ENCODE assay signal across 19 cellular contexts in genomic region chr1:36355811-36356210, GRCh38. TPM values are rescaled to one million over a fixed set of nuclear protein-coding genes. Genes with fewer than 3 reads are reported as not detected.
DNase-seq lines count a peak whose midpoint lies in the region; ATAC-seq, FAIRE-seq and TF ChIP-seq lines count a peak whose summit lies in the region.
"Had no signal": no experiment of that assay in that cellular context is flagged by ENCODE, and none has a peak within 500 bp of the region (broad histone marks: within the 10 kb centered on the region; RNA-seq: fewer than 3 reads in every experiment).

No MANE protein-coding gene starts in this region.

- no peak overlapping the region; the same call in 1 of the 2 replicates for H2BK5ac ChIP-seq in H1 (ENCODE audit: low read depth, low read length)

- H3K23me2 ChIP-seq in H1 (ENCODE audit: low read depth, low read length) = no peaks in the 10 kb centered on the region

- ATAC-seq in activated CD8-positive, alpha-beta T cell treated with anti-CD3 and anti-CD28 coated beads, Interleukin-2, amount 10 ng/mL, durations not matched to agents 7 days and 5 days = no peak
- ATAC-seq in activated CD8-positive, alpha-beta T cell treated with anti-CD3 and anti-CD28 coated beads for 36 hours = no peak
- no peak for ATAC-seq in stimulated activated effector memory CD8-positive, alpha-beta T cell treated with anti-CD3 and anti-CD28 coated beads, Interleukin-12 subunit alpha, Interleukin-12 subunit beta, amount 100 ng/mL, for 72 hours
- no peak for ATAC-seq in HG02885 (IDR thresholded peaks at IDR 0.05; ENCODE audit: poor library complexity, unreplicated experiment)

- no peak for TF ChIP-seq POLR2A in H1 (IDR thresholded peaks at IDR 0.05; ENCODE audit: control extremely low read depth in 1 of 2, low read depth in 2 of 2, low read length in 2 of 2)

- CTCF ChIA-PET in activated CD8-positive, alpha-beta T cell treated with anti-CD3 and anti-CD28 coated beads, Interleukin-2, amount 10 ng/mL, durations not matched to agents 7 days and 5 days (lab: Charles Lee) = interaction anchor here (2.0 to 9.6 kb wide), 2 partner anchors 12 to 13 kb away, joined by 5 to 82 read pairs; no protein-coding TSS in a partner anchor
- CTCF ChIA-PET in activated CD8-positive, alpha-beta T cell treated with anti-CD3 and anti-CD28 coated beads for 36 hours (lab: Charles Lee) = interaction anchor here (1.8 to 13.0 kb wide), 2 partner anchors 12 to 13 kb away, joined by 8 to 102 read pairs; no protein-coding TSS in a partner anchor
- CTCF ChIA-PET in H1 (lab: Charles Lee; ENCODE audit: partially characterized antibody) = interaction anchor here (0.9 to 13.3 kb wide), 6 partner anchors 8 to 66 kb away, joined by 3 to 150 read pairs (median 6); no protein-coding TSS in a partner anchor

- no peak overlapping the region for H3K4me2 ChIP-seq in H1 (ENCODE audit: insufficient read depth in 1 of 2, low read depth in 2 of 2, low read length in 2 of 2)

- H3K27ac Mint-ChIP-seq in activated CD8-positive, alpha-beta T cell treated with anti-CD3 and anti-CD28 coated beads, Interleukin-2, amount 10 ng/mL, durations not matched to agents 7 days and 5 days = peak overlapping the region; percentile 42
- no peak overlapping the region for H3K27ac Mint-ChIP-seq in activated CD8-positive, alpha-beta T cell treated with anti-CD3 and anti-CD28 coated beads for 36 hours
- peak overlapping the region; percentile 54 for H3K27ac Mint-ChIP-seq in stimulated activated effector memory CD8-positive, alpha-beta T cell treated with anti-CD3 and anti-CD28 coated beads, Interleukin-12 subunit alpha, Interleukin-12 subunit beta, amount 100 ng/mL, for 72 hours

- no peak overlapping the region for H4K91ac ChIP-seq in H1 (replicated peaks; ENCODE audit: insufficient read length, low read length)

- FAIRE-seq in H1 (lab: Jason Lieb, UNC) = no peak
- FAIRE-seq: D721Med, GM12891, GM18507 had no signal

- no peak overlapping the region for H4K8ac ChIP-seq in H1 (ENCODE audit: extremely low read depth, insufficient read depth, low read length)

- no peaks in the 10 kb centered on the region for H3K27me3 Mint-ChIP-seq in activated CD8-positive, alpha-beta T cell treated with anti-CD3 and anti-CD28 coated beads, Interleukin-2, amount 10 ng/mL, durations not matched to agents 7 days and 5 days (ENCODE audit: low read depth)
- H3K27me3 Mint-ChIP-seq in activated CD8-positive, alpha-beta T cell treated with anti-CD3 and anti-CD28 coated beads for 36 hours = no peaks in the 10 kb centered on the region

- no peak for TF ChIP-seq CTCF in activated CD8-positive, alpha-beta T cell treated with anti-CD3 and anti-CD28 coated beads for 36 hours (IDR thresholded peaks at IDR 0.05)
- TF ChIP-seq CTCF in H1 (IDR thresholded peaks at IDR 0.05; ENCODE audit: control extremely low read depth in 1 of 3, insufficient read depth in 1 of 3, low read depth in 1 of 3, low read length in 3 of 3) = peak in 1 of 3 experiments; percentile 9; a peak in 1 of 4 replicates

- H3K27me3 ChIP-seq in H1 (replicated peaks in 1 of 4; ENCODE audit: control insufficient read depth in 3 of 4, extremely low read depth in 1 of 4, insufficient read depth in 3 of 4, low read length in 3 of 4) = no peaks in the 10 kb centered on the region

- no peaks in the 10 kb centered on the region for H3K9me3 ChIP-seq in H1 (ENCODE audit: insufficient read depth in 2 of 2, low read depth in 1 of 2, low read length in 1 of 2)

- H3K4me3 Mint-ChIP-seq in activated CD8-positive, alpha-beta T cell treated with anti-CD3 and anti-CD28 coated beads, Interleukin-2, amount 10 ng/mL, durations not matched to agents 7 days and 5 days = no peak overlapping the region
- H3K4me3 Mint-ChIP-seq in activated CD8-positive, alpha-beta T cell treated with anti-CD3 and anti-CD28 coated beads for 36 hours = no peak overlapping the region
- no peak overlapping the region for H3K4me3 Mint-ChIP-seq in stimulated activated effector memory CD8-positive, alpha-beta T cell treated with anti-CD3 and anti-CD28 coated beads, Interleukin-12 subunit alpha, Interleukin-12 subunit beta, amount 100 ng/mL, for 72 hours
- H3K4me3 Mint-ChIP-seq: CD8-positive, alpha-beta memory T cell had no signal

- POLR2A ChIA-PET in activated CD8-positive, alpha-beta T cell treated with anti-CD3 and anti-CD28 coated beads, Interleukin-2, amount 10 ng/mL, durations not matched to agents 7 days and 5 days (lab: Charles Lee) = interaction anchor here (0.7 kb wide), 1 partner anchor 10 kb away, joined by 3 read pairs; no protein-coding TSS in a partner anchor
- POLR2A ChIA-PET in activated CD8-positive, alpha-beta T cell treated with anti-CD3 and anti-CD28 coated beads for 36 hours (lab: Charles Lee) = no interaction called here
- POLR2A ChIA-PET in H1 (lab: Charles Lee; ENCODE audit: partially characterized antibody) = interaction anchor here (1.0 kb wide), 1 partner anchor 33 kb away, joined by 3 read pairs; the partner anchor contains the start of gene EVA1B

- H3K9ac ChIP-seq in H1 (replicated peaks in 1 of 4; ENCODE audit: extremely low read depth in 1 of 4, low read depth in 3 of 4, low read length in 3 of 4) = no peak overlapping the region

- peaks cover 4 to 23% (median 12%) of the 10 kb centered on the region in 4 experiments; a peak in 6 of 8 replicates for H3K36me3 ChIP-seq in H1 (ENCODE audit: control insufficient read depth in 2 of 4, insufficient read depth in 4 of 4, low read length in 3 of 4)

- H3K79me2 ChIP-seq in H1 (ENCODE audit: control insufficient read depth in 1 of 2, insufficient read depth in 2 of 2, low read length in 2 of 2) = peaks cover 0 to 2% of the 10 kb centered on the region in 2 experiments; a peak in 1 of 4 replicates

- H3K4me1 Mint-ChIP-seq in activated CD8-positive, alpha-beta T cell treated with anti-CD3 and anti-CD28 coated beads, Interleukin-2, amount 10 ng/mL, durations not matched to agents 7 days and 5 days (ENCODE audit: low read depth) = peaks cover 20% of the 10 kb centered on the region
- peaks cover 19% of the 10 kb centered on the region for H3K4me1 Mint-ChIP-seq in activated CD8-positive, alpha-beta T cell treated with anti-CD3 and anti-CD28 coated beads for 36 hours (ENCODE audit: low read depth)
- peaks cover 22% of the 10 kb centered on the region for H3K4me1 Mint-ChIP-seq in stimulated activated effector memory CD8-positive, alpha-beta T cell treated with anti-CD3 and anti-CD28 coated beads, Interleukin-12 subunit alpha, Interleukin-12 subunit beta, amount 100 ng/mL, for 72 hours

- H3K4me3 ChIP-seq in H1 (ENCODE audit: extremely low read depth in 1 of 4, insufficient read depth in 2 of 4, low read depth in 3 of 4, low read length in 4 of 4) = no peak overlapping the region

- no peak overlapping the region for H3K14ac ChIP-seq in H1 (ENCODE audit: insufficient read length)

- no peak overlapping the region for H2AFZ ChIP-seq in H1 (ENCODE audit: low read length)

- no peak overlapping the region for H3K27ac ChIP-seq in H1 (ENCODE audit: low read depth, low read length)

- H3K36me3 Mint-ChIP-seq in activated CD8-positive, alpha-beta T cell treated with anti-CD3 and anti-CD28 coated beads, Interleukin-2, amount 10 ng/mL, durations not matched to agents 7 days and 5 days (ENCODE audit: low read depth) = peaks cover 66% of the 10 kb centered on the region
- peaks cover 25% of the 10 kb centered on the region for H3K36me3 Mint-ChIP-seq in activated CD8-positive, alpha-beta T cell treated with anti-CD3 and anti-CD28 coated beads for 36 hours (ENCODE audit: low read depth)
- H3K36me3 Mint-ChIP-seq in stimulated activated effector memory CD8-positive, alpha-beta T cell treated with anti-CD3 and anti-CD28 coated beads, Interleukin-12 subunit alpha, Interleukin-12 subunit beta, amount 100 ng/mL, for 72 hours = peaks cover 73% of the 10 kb centered on the region

- no peak overlapping the region for H3K4ac ChIP-seq in H1 (replicated peaks; ENCODE audit: insufficient read length, low read depth, low read length)

- 84% methylated on average over 4 of the region's 4 CpGs; no CpG with 5 or more reads in 1 of the 2 experiments for WGBS in H1 (ENCODE audit: extremely low coverage in 1 of 2, insufficient coverage in 1 of 2, insufficient read length in 1 of 2, insufficient replicate concordance in 2 of 2, low coverage in 1 of 2, low lambda C conversion rate in 2 of 2, missing lambda C conversion rate in 1 of 2), 2 experiments

- TF ChIP-seq RAD21 in H1 (IDR thresholded peaks at IDR 0.05 in 1 of 2, conservative IDR thresholded peaks at IDR 0.05 in 1 of 2; ENCODE audit: low read depth in 2 of 2, low read length in 2 of 2) = peak; percentile 14 to 25; a peak in 3 of 4 replicates

- no peak overlapping the region for H2BK20ac ChIP-seq in H1 (ENCODE audit: low read length)

- DNase-seq in activated CD8-positive, alpha-beta T cell treated with anti-CD3 and anti-CD28 coated beads, Interleukin-2, amount 10 ng/mL, durations not matched to agents 7 days and 5 days = no peak
- no peak for DNase-seq in activated CD8-positive, alpha-beta T cell treated with anti-CD3 and anti-CD28 coated beads for 36 hours
- no peak for DNase-seq in H1 (ENCODE audit: low read depth in 1 of 2, low spot score in 2 of 2)
- no peak for DNase-seq in stimulated activated effector memory CD8-positive, alpha-beta T cell treated with anti-CD3 and anti-CD28 coated beads, Interleukin-12 subunit alpha, Interleukin-12 subunit beta, amount 100 ng/mL, for 72 hours (ENCODE audit: low spot score in 2 of 2)
- no peak for DNase-seq in DMS114 treated with DMSO at 0.1 percent for 48 hours (lab: John Stamatoyannopoulos, UW; ENCODE audit: unreplicated experiment)
- DNase-seq: CD8-positive, alpha-beta memory T cell; GF-D8; KG1; NCI-H1436; NCI-H2029; NCI-H2171; NCI-H446 treated with DMSO at 0.1 percent for 48 hours; NK-92 treated with Interleukin-12 subunit alpha and Interleukin-12 subunit beta, amount 100 ng/mL, for 24 hours; SHP77 had no signal

- peaks cover 4 to 5% of the 10 kb centered on the region in 2 experiments for H4K20me1 ChIP-seq in H1 (replicated peaks in 1 of 2; ENCODE audit: control insufficient read depth in 1 of 2, insufficient read depth in 2 of 2, low read length in 2 of 2)

- H3K4me1 ChIP-seq in H1 (replicated peaks in 1 of 4; ENCODE audit: control insufficient read depth in 3 of 4, insufficient read depth in 4 of 4, low read length in 3 of 4) = peaks cover 0 to 6% (median 0%) of the 10 kb centered on the region in 4 experiments; a peak in 1 of 7 replicates

- no peak for TF ChIP-seq EP300 in H1 (IDR thresholded peaks at IDR 0.05; ENCODE audit: borderline replicate concordance in 1 of 2, low read depth in 2 of 2, low read length in 2 of 2)

- intact Hi-C loops in activated CD8-positive, alpha-beta T cell treated with anti-CD3 and anti-CD28 coated beads for 36 hours (cut with micrococcal nuclease) = no loop called here

- H3K18ac ChIP-seq in H1 (ENCODE audit: extremely low read depth, low read length) = no peak overlapping the region

- no peak overlapping the region for H4K5ac ChIP-seq in H1 (ENCODE audit: insufficient read length, low read depth, low read length)

- no peak overlapping the region for H2AK5ac ChIP-seq in H1 (ENCODE audit: low read depth, low read length)

- no peak overlapping the region for H3K56ac ChIP-seq in H1 (replicated peaks; ENCODE audit: insufficient read length, low read depth, low read length)

- H2BK12ac ChIP-seq in H1 (ENCODE audit: low read depth, low read length) = no peak overlapping the region

- no peaks in the 10 kb centered on the region; the same call in none of the 2 replicates for H3K79me1 ChIP-seq in H1 (ENCODE audit: low read depth, low read length)

- H3K9me3 Mint-ChIP-seq in activated CD8-positive, alpha-beta T cell treated with anti-CD3 and anti-CD28 coated beads, Interleukin-2, amount 10 ng/mL, durations not matched to agents 7 days and 5 days (ENCODE audit: insufficient read depth) = no peaks in the 10 kb centered on the region
- no peaks in the 10 kb centered on the region for H3K9me3 Mint-ChIP-seq in activated CD8-positive, alpha-beta T cell treated with anti-CD3 and anti-CD28 coated beads for 36 hours
- no peaks in the 10 kb centered on the region for H3K9me3 Mint-ChIP-seq in stimulated activated effector memory CD8-positive, alpha-beta T cell treated with anti-CD3 and anti-CD28 coated beads, Interleukin-12 subunit alpha, Interleukin-12 subunit beta, amount 100 ng/mL, for 72 hours
- H3K9me3 Mint-ChIP-seq: CD8-positive, alpha-beta memory T cell had no signal

- no peak overlapping the region for H3K23ac ChIP-seq in H1 (ENCODE audit: insufficient read length)

- no peak overlapping the region for H2BK120ac ChIP-seq in H1 (replicated peaks; ENCODE audit: low read depth, low read length)

- H2BK15ac ChIP-seq in H1 (ENCODE audit: low read length) = no peak overlapping the region

RNA-seq across cellular contexts. Expression of gene STK40, which starts 29.9 kb away (rescaled TPM):
- 10 to 100 TPM; 69.7 to 72.4 TPM for total RNA-seq in activated CD8-positive, alpha-beta T cell treated with anti-CD3 and anti-CD28 coated beads, Interleukin-2, amount 10 ng/mL, durations not matched to agents 7 days and 5 days
- total RNA-seq in activated CD8-positive, alpha-beta T cell treated with anti-CD3 and anti-CD28 coated beads for 36 hours = 10 to 100 TPM; 41.2 to 44.4 TPM
- total RNA-seq in H1 (2021; fragmentation: NEBNext Ultra II Directional; extraction: Animal tissue kit (Norgen Biotek cat#: 25700)) = 25.3 and 28.6 TPM in 2 replicates
- polyA plus RNA-seq in H1 (2011; rRNA removed) = 13.6 and 18.4 TPM in 2 replicates
- polyA plus RNA-seq in H1 (2011; cell fraction: cytosol; rRNA removed) = 13.7 TPM
- 21.5 TPM for polyA plus RNA-seq in H1 (2011; cell fraction: nucleus; rRNA removed)
- polyA plus RNA-seq in H1 (2012, experiment 1 of 2) = 13.3 to 18.6 TPM (median 17.3 TPM) in 4 replicates
- polyA plus RNA-seq in H1 (2012, experiment 2 of 2) = 17.6 TPM
- 16.9 TPM for polyA plus RNA-seq in H1 (2013, experiment 1 of 2)
- polyA plus RNA-seq in H1 (2013, experiment 2 of 2) = 16.6 TPM
- polyA minus RNA-seq in H1 (2011; rRNA and poly(A)+ RNA removed) = 16.3 and 18.9 TPM in 2 replicates
- 9.5 TPM for polyA minus RNA-seq in H1 (2011; cell fraction: cytosol; rRNA and poly(A)+ RNA removed)
- 5.5 TPM for polyA minus RNA-seq in H1 (2011; cell fraction: nucleus; rRNA and poly(A)+ RNA removed)

RNA-seq across cellular contexts. Expression of gene EVA1B, which starts 32.4 kb away (rescaled TPM):
- 10 to 100 TPM; 12.3 to 13.3 TPM for total RNA-seq in activated CD8-positive, alpha-beta T cell treated with anti-CD3 and anti-CD28 coated beads, Interleukin-2, amount 10 ng/mL, durations not matched to agents 7 days and 5 days
- 1 to 10 TPM; 5.8 to 6.5 TPM for total RNA-seq in activated CD8-positive, alpha-beta T cell treated with anti-CD3 and anti-CD28 coated beads for 36 hours
- total RNA-seq in H1 (2021; fragmentation: NEBNext Ultra II Directional; extraction: Animal tissue kit (Norgen Biotek cat#: 25700)) = 10.0 and 10.3 TPM in 2 replicates
- 19.9 and 23.8 TPM in 2 replicates for polyA plus RNA-seq in H1 (2011; rRNA removed)
- polyA plus RNA-seq in H1 (2011; cell fraction: cytosol; rRNA removed) = 13.1 TPM
- polyA plus RNA-seq in H1 (2011; cell fraction: nucleus; rRNA removed) = 14.2 TPM
- 5.2 to 15.9 TPM (median 12.6 TPM) in 4 replicates for polyA plus RNA-seq in H1 (2012, experiment 1 of 2)
- polyA plus RNA-seq in H1 (2012, experiment 2 of 2) = 12.2 TPM
- 19.7 TPM for polyA plus RNA-seq in H1 (2013, experiment 1 of 2)
- 24.7 TPM for polyA plus RNA-seq in H1 (2013, experiment 2 of 2)
- polyA minus RNA-seq in H1 (2011; rRNA and poly(A)+ RNA removed) = 0.47 TPM in 1 of 2 replicates, not detected in the other
- polyA minus RNA-seq in H1 (2011; cell fraction: cytosol; rRNA and poly(A)+ RNA removed) = 5.9 TPM
- 3.5 TPM for polyA minus RNA-seq in H1 (2011; cell fraction: nucleus; rRNA and poly(A)+ RNA removed)

RNA-seq across cellular contexts. Expression of gene LSM10, which starts 41.9 kb away (rescaled TPM):
- 10 to 100 TPM; 44.7 to 47.5 TPM for total RNA-seq in activated CD8-positive, alpha-beta T cell treated with anti-CD3 and anti-CD28 coated beads, Interleukin-2, amount 10 ng/mL, durations not matched to agents 7 days and 5 days
- total RNA-seq in activated CD8-positive, alpha-beta T cell treated with anti-CD3 and anti-CD28 coated beads for 36 hours = 10 to 100 TPM; 43.8 to 46.2 TPM
- total RNA-seq in H1 (2021; fragmentation: NEBNext Ultra II Directional; extraction: Animal tissue kit (Norgen Biotek cat#: 25700)) = 59.1 and 59.5 TPM in 2 replicates
- polyA plus RNA-seq in H1 (2011; rRNA removed) = 127 and 140 TPM in 2 replicates
- polyA plus RNA-seq in H1 (2011; cell fraction: cytosol; rRNA removed) = 111 TPM
- 81.9 TPM for polyA plus RNA-seq in H1 (2011; cell fraction: nucleus; rRNA removed)
- polyA plus RNA-seq in H1 (2012, experiment 1 of 2) = 50.0 to 87.8 TPM (median 80.4 TPM) in 4 replicates
- 128 TPM for polyA plus RNA-seq in H1 (2012, experiment 2 of 2)
- 49.0 TPM for polyA plus RNA-seq in H1 (2013, experiment 1 of 2)
- polyA plus RNA-seq in H1 (2013, experiment 2 of 2) = 51.5 TPM
- polyA minus RNA-seq in H1 (2011; rRNA and poly(A)+ RNA removed) = 48.7 and 51.4 TPM in 2 replicates
- 28.0 TPM for polyA minus RNA-seq in H1 (2011; cell fraction: cytosol; rRNA and poly(A)+ RNA removed)
- 25.3 TPM for polyA minus RNA-seq in H1 (2011; cell fraction: nucleus; rRNA and poly(A)+ RNA removed)

RNA-seq across cellular contexts. Expression of gene SH3D21, which starts 49.6 kb away (rescaled TPM):
- 10 to 100 TPM; 14.6 to 15.3 TPM for total RNA-seq in activated CD8-positive, alpha-beta T cell treated with anti-CD3 and anti-CD28 coated beads, Interleukin-2, amount 10 ng/mL, durations not matched to agents 7 days and 5 days
- total RNA-seq in activated CD8-positive, alpha-beta T cell treated with anti-CD3 and anti-CD28 coated beads for 36 hours = 10 to 100 TPM; 17.8 to 21.0 TPM
- 8.6 and 9.8 TPM in 2 replicates for total RNA-seq in H1 (2021; fragmentation: NEBNext Ultra II Directional; extraction: Animal tissue kit (Norgen Biotek cat#: 25700))
- polyA plus RNA-seq in H1 (2011; rRNA removed) = 3.4 and 5.1 TPM in 2 replicates
- polyA plus RNA-seq in H1 (2011; cell fraction: cytosol; rRNA removed) = 5.9 TPM
- 37.3 TPM for polyA plus RNA-seq in H1 (2011; cell fraction: nucleus; rRNA removed)
- 9.1 to 11.5 TPM (median 10.7 TPM) in 4 replicates for polyA plus RNA-seq in H1 (2012, experiment 1 of 2)
- 6.0 TPM for polyA plus RNA-seq in H1 (2012, experiment 2 of 2)
- polyA plus RNA-seq in H1 (2013, experiment 1 of 2) = 7.1 TPM
- 5.3 TPM for polyA plus RNA-seq in H1 (2013, experiment 2 of 2)
- polyA minus RNA-seq in H1 (2011; rRNA and poly(A)+ RNA removed) = 4.2 TPM in 2 replicates
- polyA minus RNA-seq in H1 (2011; cell fraction: cytosol; rRNA and poly(A)+ RNA removed) = 4.1 TPM
- polyA minus RNA-seq in H1 (2011; cell fraction: nucleus; rRNA and poly(A)+ RNA removed) = 13.3 TPM
- total RNA-seq: A172 had no signal
- polyA plus RNA-seq: CD8-positive, alpha-beta memory T cell had no signal
